28 cellular contexts compared by ENCODE assay signal in genomic region chr12:41274643-41275042, GRCh38.
"Had no signal": no experiment of that assay in that cellular context is flagged by ENCODE, and none has a peak within 500 bp of the region (broad histone marks: within the 10 kb centered on the region; RNA-seq: fewer than 3 reads in every experiment).

No MANE protein-coding gene starts in this region.

- H3K4me2 ChIP-seq: smooth muscle cell had no signal

- FAIRE-seq: endothelial cell of umbilical vein, islet of Langerhans, pancreas had no signal

- H3K4me3 ChIP-seq: coronary artery, esophagus muscularis mucosa, heart right ventricle, left lung, pancreas, right lobe of liver, smooth muscle cell, stomach, thyroid gland, vagina had no signal

- H3K9me3 ChIP-seq: esophagus muscularis mucosa, heart right ventricle, left lung, pancreas, right lobe of liver, stomach, thyroid gland, vagina had no signal

- H3K36me3 ChIP-seq: esophagus muscularis mucosa, heart right ventricle, left lung, pancreas, right lobe of liver, stomach, thyroid gland, vagina had no signal

- DNase-seq: dermis blood vessel endothelial cell; effector memory CD4-positive, alpha-beta T cell; foreskin melanocyte; glutamatergic neuron; heart right ventricle; hippocampal formation; left cardiac atrium; left lung; mesendoderm; midbrain; naive thymus-derived CD4-positive, alpha-beta T cell; occipital lobe; pancreas; right lobe of liver; stimulated activated CD4-positive, alpha-beta T cell treated with anti-CD3 and anti-CD28 coated beads, Interleukin-12 subunit alpha, Interleukin-12 subunit beta, amount 100 ng/mL, for 4 hours; stimulated activated CD4-positive, alpha-beta T cell treated with anti-CD3 and anti-CD28 coated beads, Interleukin-1b, Interleukin-23, amount 100 ng/mL, for 48 hours; stimulated activated CD4-positive, alpha-beta T cell treated with anti-CD3 and anti-CD28 coated beads, Interleukin-4, amount 100 ng/mL, for 1 hour; stimulated activated naive CD4-positive, alpha-beta T cell treated with Interleukin-2 at 50 U/mL for 16 hours; stomach; thyroid gland; trophoblast cell had no signal

- H3K27ac ChIP-seq: esophagus muscularis mucosa, heart right ventricle, left lung, pancreas, right lobe of liver, stomach, thyroid gland, vagina had no signal

- H3K27me3 ChIP-seq: esophagus muscularis mucosa, heart right ventricle, left lung, pancreas, right lobe of liver, stomach, thyroid gland, vagina had no signal

- ATAC-seq: heart right ventricle; left cardiac atrium; left lung; naive thymus-derived CD4-positive, alpha-beta T cell; stimulated activated effector memory CD8-positive, alpha-beta T cell treated with anti-CD3 and anti-CD28 coated beads, Interleukin-12 subunit alpha, Interleukin-12 subunit beta, amount 100 ng/mL, for 72 hours had no signal

- H3K4me1 ChIP-seq: thyroid gland, vagina had no signal
